In the genomic region with DNA sequence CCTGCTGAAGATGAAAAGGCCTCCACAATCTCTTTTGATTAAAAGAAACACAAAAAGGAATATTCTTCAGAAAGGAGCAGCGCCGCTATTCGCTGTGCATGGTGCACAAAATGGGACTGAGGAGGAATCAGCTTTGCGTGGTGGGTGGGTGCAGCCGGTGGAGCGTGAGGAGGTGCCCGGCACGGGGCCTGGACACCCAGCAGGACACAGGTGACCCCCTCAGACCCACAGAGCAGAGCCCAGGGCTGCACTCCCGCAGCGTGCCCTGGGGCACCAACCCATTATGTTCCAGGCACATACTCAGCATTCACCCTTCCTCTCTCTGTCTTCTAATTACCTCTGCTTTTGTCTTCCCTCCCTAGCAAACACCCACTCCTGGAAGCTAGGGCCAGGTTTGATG, we compare ENCODE assay signal across 26 cellular contexts.
"Had no signal": no experiment of that assay in that cellular context is flagged by ENCODE, and none has a peak within 500 bp of the region (broad histone marks: within the 10 kb centered on the region; RNA-seq: fewer than 3 reads in every experiment).

No MANE protein-coding gene starts in this region.

- H3K4me1 ChIP-seq: adrenal gland, ascending aorta, heart left ventricle, lower lobe of right lung, psoas muscle, right atrium auricular region, uterus had no signal

- H3K36me3 ChIP-seq: adrenal gland, ascending aorta, brain microvascular endothelial cell, heart left ventricle, lower lobe of right lung, right atrium auricular region, thoracic aorta, uterus had no signal

- H3K9me3 ChIP-seq: adrenal gland, ascending aorta, lower lobe of right lung, psoas muscle, right atrium auricular region, thoracic aorta, uterus had no signal

- DNase-seq: activated CD4-positive, alpha-beta T cell treated with anti-CD3 and anti-CD28 coated beads for 1 hour; activated CD4-positive, alpha-beta T cell treated with anti-CD3 and anti-CD28 coated beads, Interleukin-2, amount 50 U/mL, for 1 hour; activated CD8-positive, alpha-beta T cell treated with anti-CD3 and anti-CD28 coated beads for 36 hours; activated naive CD4-positive, alpha-beta T cell treated with Interleukin-2 at 50 U/mL for 16 hours; activated naive CD8-positive, alpha-beta T cell treated with anti-CD3 and anti-CD28 coated beads for 36 hours; activated T-cell treated with anti-CD3 and anti-CD28 coated beads, Interleukin-2, amount 50 U/mL, for 4 hours; adrenal gland; brain microvascular endothelial cell; caudate nucleus; endodermal cell; foreskin fibroblast; heart left ventricle; kidney glomerular epithelial cell; lower lobe of right lung; mesenchymal stem cell; natural killer cell; psoas muscle; stimulated activated naive CD4-positive, alpha-beta T cell treated with Interleukin-2 at 50 U/mL for 16 hours; T-helper 2 cell; trophoblast cell; uterus had no signal

- H3K27me3 ChIP-seq: adrenal gland, ascending aorta, brain microvascular endothelial cell, right atrium auricular region, uterus had no signal

- H3K4me3 ChIP-seq: adrenal gland, ascending aorta, heart left ventricle, lower lobe of right lung, psoas muscle, right atrium auricular region, thoracic aorta, uterus had no signal

- H3K27ac ChIP-seq: adrenal gland, ascending aorta, brain microvascular endothelial cell, heart left ventricle, lower lobe of right lung, psoas muscle, right atrium auricular region, thoracic aorta, uterus had no signal

- ATAC-seq: activated CD8-positive, alpha-beta T cell treated with anti-CD3 and anti-CD28 coated beads for 36 hours; activated T-cell treated with anti-CD3 and anti-CD28 coated beads, Interleukin-2, amount 50 U/mL, for 4 hours; esophagus mucosa; heart left ventricle; left lobe of liver; lower lobe of right lung; natural killer cell; psoas muscle had no signal
